Comparison of ENCODE assay signal across 8 cellular contexts in genomic region chr21:41167348-41168342, GRCh38. TPM values are rescaled to one million over a fixed set of nuclear protein-coding genes. Genes with fewer than 3 reads are reported as not detected.
DNase-seq lines count a peak whose midpoint lies in the region; ATAC-seq, FAIRE-seq and TF ChIP-seq lines count a peak whose summit lies in the region.

BACE2 (plus strand) TSS chr21:41168160; CDS start chr21:41168264, 104 bp downstream.

- peak within 1 kb of the TSS; percentile 86 for H3K4me2 ChIP-seq in PC-9

- H3K36me3 ChIP-seq in PC-9 (ENCODE audit: low read depth): no peaks in the 10 kb centered on the region
- H3K36me3 ChIP-seq in adrenal gland (replicated peaks in 1 of 2): no peaks in the 10 kb centered on the region
- H3K36me3 ChIP-seq in pancreas: no peaks in the 10 kb centered on the region
- no peaks in the 10 kb centered on the region for H3K36me3 ChIP-seq in vagina

- peak within 1 kb of the TSS; percentile 88 for H2AFZ ChIP-seq in PC-9

- CTCF ChIA-PET in HEK293T (lab: Yijun Ruan, JAX): interaction anchor here (0.6 to 1.7 kb wide), 5 partner anchors 8 to 45 kb away, joined by 3 to 7 read pairs (median 3); no protein-coding TSS in a partner anchor
- CTCF ChIA-PET in PC-9 (lab: Charles Lee): interaction anchor here (0.7 kb wide), 1 partner anchor 17 kb away, joined by 5 read pairs; no protein-coding TSS in a partner anchor

- peak; percentile 86 for DNase-seq in DMS 273 (lab: John Stamatoyannopoulos, UW; ENCODE audit: unreplicated experiment)
- DNase-seq in HEK293T (ENCODE audit: extremely low spot score): peak; percentile 72
- DNase-seq in PC-9: peak; percentile 39 to 76
- peak; percentile 57 to 79 (median 62) for DNase-seq in adrenal gland
- DNase-seq in cardiac septum (ENCODE audit: low spot score): peak; percentile 91
- peak; percentile 80 to 93 (median 85) for DNase-seq in pancreas
- DNase-seq in vagina (ENCODE audit: extremely low spot score in 2 of 2): no peak

- intact Hi-C loops in PC-9 (cut with micrococcal nuclease; ENCODE audit: unreplicated experiment) (loop anchor here (1.0 to 5.0 kb wide), 3 partner anchors 45 to 295 kb away; no protein-coding TSS in a partner anchor), adrenal gland (cut with DNase I) (no loop called here), cardiac septum (cut with DNase I) (loop anchor here (5.0 kb wide), 1 partner anchor 40 kb away; no protein-coding TSS in a partner anchor), pancreas (cut with DNase I) (no loop called here), vagina (cut with DNase I) (loop anchor here (5.0 kb wide), 1 partner anchor 40 kb away; no protein-coding TSS in a partner anchor)

- H3K79me2 ChIP-seq in PC-9 (ENCODE audit: low read depth): peaks cover 3% of the 10 kb centered on the region; the same call in 1 of the 2 replicates

- 0 to 1% (median 1%) methylated on average over 22 to 108 of the region's 111 CpGs; no CpG with 5 or more reads in 1 of the 4 donors for WGBS in adrenal gland, 4 donors
- 0 to 1% methylated on average over 59 to 111 of the region's 111 CpGs for WGBS in pancreas, 2 donors

- H4K20me1 ChIP-seq in PC-9 (ENCODE audit: insufficient read depth): no peaks in the 10 kb centered on the region

- H3K27me3 ChIP-seq in PC-9 (ENCODE audit: insufficient read depth, low read depth) (no peaks in the 10 kb centered on the region), adrenal gland (no peaks in the 10 kb centered on the region), pancreas (no peaks in the 10 kb centered on the region), vagina (no peaks in the 10 kb centered on the region)

- ATAC-seq in pancreas (peak; percentile 71 to 84 (median 82)), GM21825 (IDR thresholded peaks at IDR 0.05; ENCODE audit: unreplicated experiment) (no peak)

- TF ChIP-seq CTCF in PC-9 (conservative IDR thresholded peaks at IDR 0.05) (peak; percentile 66; the same call in 1 of the 2 replicates), adrenal gland (IDR thresholded peaks at IDR 0.05) (peak in 4 of 6 experiments; percentile 14 to 49 (median 42)), pancreas (IDR thresholded peaks at IDR 0.05) (peak; percentile 16 to 42 (median 28)), vagina (IDR thresholded peaks at IDR 0.05) (peak; percentile 43 to 64 (median 48))

- H3K27ac ChIP-seq in PC-9 (peak within 1 kb of the TSS; percentile 65), adrenal gland (peak within 1 kb of the TSS in 4 of 5 donors; percentile 47 to 86 (median 70)), pancreas (peak within 1 kb of the TSS; percentile 75 to 96 (median 86)), vagina (peak within 1 kb of the TSS; percentile 98)

- no peaks in the 10 kb centered on the region for H3K9me3 ChIP-seq in PC-9 (ENCODE audit: insufficient read depth, low read depth)
- H3K9me3 ChIP-seq in adrenal gland (replicated peaks in 1 of 3): no peaks in the 10 kb centered on the region
- no peaks in the 10 kb centered on the region for H3K9me3 ChIP-seq in pancreas
- H3K9me3 ChIP-seq in vagina: no peaks in the 10 kb centered on the region

- H3K9me2 ChIP-seq in PC-9 (ENCODE audit: insufficient read depth): no peaks in the 10 kb centered on the region

- peaks cover 20% of the 10 kb centered on the region for H3K4me1 ChIP-seq in PC-9 (replicated peaks; ENCODE audit: insufficient read depth)
- H3K4me1 ChIP-seq in adrenal gland (replicated peaks in 1 of 2): peaks cover 0 to 5% of the 10 kb centered on the region in 2 donors
- H3K4me1 ChIP-seq in pancreas: peaks cover 10 to 40% (median 32%) of the 10 kb centered on the region in 3 donors
- peaks cover 39% of the 10 kb centered on the region for H3K4me1 ChIP-seq in vagina

- H3K4me3 ChIP-seq in PC-9: peak within 1 kb of the TSS; percentile 73
- H3K4me3 ChIP-seq in adrenal gland: peak within 1 kb of the TSS in 2 of 4 donors; percentile 54 to 65
- peak within 1 kb of the TSS; percentile 65 to 85 (median 82) for H3K4me3 ChIP-seq in pancreas
- peak within 1 kb of the TSS; percentile 91 to 93 for H3K4me3 ChIP-seq in vagina

- POLR2A ChIA-PET in HEK293T (lab: Yijun Ruan, JAX): interaction anchor here (0.9 to 1.4 kb wide), 2 partner anchors 24 to 32 kb away, joined by 3 to 4 read pairs; no protein-coding TSS in a partner anchor
- POLR2A ChIA-PET in PC-9 (lab: Charles Lee; ENCODE audit: unreplicated experiment): no interaction called here

- FAIRE-seq in pancreas (lab: Jason Lieb, UNC): no peak

- peaks cover 19% of the 10 kb centered on the region for H3F3A ChIP-seq in PC-9 (ENCODE audit: insufficient read depth, low read depth)

- TF ChIP-seq POLR2A in adrenal gland (IDR thresholded peaks at IDR 0.05) (peak; percentile 31 to 41), vagina (IDR thresholded peaks at IDR 0.05) (peak in 1 of 2 donors; percentile 33)

- no TSS peak for BruUV-seq in PC-9 (replicated peaks; lab: Mats Ljungman, UMichigan)

TF ChIP-seq in HEK293T, 16 proteins besides CTCF, POLR2A, EP300 and RAD21:
- TF ChIP-seq TARDBP (IDR thresholded peaks at IDR 0.05) (no peak), SP1 (IDR thresholded peaks at IDR 0.05) (no peak), ELF4 (IDR thresholded peaks at IDR 0.05) (no peak), L3MBTL2 (conservative IDR thresholded peaks at IDR 0.05) (peak; percentile 42), PKNOX1 (IDR thresholded peaks at IDR 0.05) (no peak), BHLHE40 (IDR thresholded peaks at IDR 0.05; ENCODE audit: borderline replicate concordance) (no peak)

RNA-seq across cellular contexts. Expression of gene BACE2, which starts in this region (rescaled TPM):
- total RNA-seq in PC-9 (2021): 40.8 and 43.8 TPM in 2 replicates
- total RNA-seq in adrenal gland: 10 to 100 TPM; 11.9 to 24.4 (median 16.5) TPM
- polyA plus RNA-seq in adrenal gland: 10 to 100 TPM in 1 of 3 donors, 1 to 10 TPM in 2; 3.9 to 15.9 (median 6.6) TPM
- total RNA-seq in cardiac septum: 20.0 TPM
- 10 to 100 TPM; 20.6 to 85.6 (median 52.2) TPM for total RNA-seq in pancreas
- 10 to 100 TPM; 14.4 to 17.3 TPM for polyA plus RNA-seq in pancreas
- total RNA-seq in vagina: 43.7 TPM

Comparison
In these comparisons a context has a peak if more than half of its experiments do, and no peak if none do; other contexts are left out.
1. DNase-seq: peak in DMS 273 (single experiment), HEK293T (single experiment), PC-9 (2 of 2), adrenal gland (7 of 7), cardiac septum (single experiment) and pancreas (6 of 6); none in vagina (0 of 2).
2. intact Hi-C loops: an anchor here in PC-9 (1.0 to 5.0 kb wide), cardiac septum (5.0 kb wide) and vagina (5.0 kb wide); none called in adrenal gland and pancreas.
3. Peak in every context shown above with its lines, with median percentiles within 50 percentile points of each other: H3K27ac ChIP-seq and CTCF ChIP-seq.